In genomic region chr14:99793213-99794155, GRCh38 we compare ENCODE assay signal across 8 cellular contexts. TPM values are rescaled to one million over a fixed set of nuclear protein-coding genes. Genes with fewer than 3 reads are reported as not detected.
DNase-seq lines count a peak whose midpoint lies in the region; ATAC-seq and TF ChIP-seq lines count a peak whose summit lies in the region.

Gene EML1 (plus strand): TSS chr14:99793413. CDS start chr14:99793477, 64 bp downstream.

- CTCF ChIA-PET in GM10248 (lab: Yijun Ruan, JAX), result interaction anchor here (1.2 to 2.7 kb wide), 2 partner anchors 18 to 92 kb away, joined by 3 to 9 read pairs; no protein-coding TSS in a partner anchor
- CTCF ChIA-PET in WTC11 (lab: Charles Lee), result interaction anchor here (0.6 to 2.8 kb wide), 6 partner anchors 13 to 110 kb away, joined by 3 to 22 read pairs (median 4); partner anchors contain the start of gene CYP46A1

- peak within 1 kb of the TSS; percentile 72 for H3K27ac Mint-ChIP-seq in HFFc6
- no peak within 1 kb of the TSS for H3K27ac Mint-ChIP-seq in WTC11

- no peak for TF ChIP-seq POLR2A in breast epithelium (IDR thresholded peaks at IDR 0.05)

- H3K9ac ChIP-seq in skeletal muscle tissue (ENCODE audit: low read depth in 1 of 3, low read length in 3 of 3), result peak within 1 kb of the TSS; percentile 59 to 82 (median 75)

- H3K27me3 Mint-ChIP-seq in HFFc6 (ENCODE audit: insufficient read depth) (peaks cover 3% of the 10 kb centered on the region), WTC11 (ENCODE audit: low read depth) (peaks cover 20% of the 10 kb centered on the region)

- intact Hi-C loops in breast epithelium (cut with DNase I; ENCODE audit: low total_unique reads), result no loop called here

- peak within 1 kb of the TSS; percentile 53 to 81 (median 61) for H3K4me3 ChIP-seq in breast epithelium
- H3K4me3 ChIP-seq in iPS-18c (ENCODE audit: insufficient read depth, low read depth, low read length), result peak within 1 kb of the TSS; percentile 50
- peak within 1 kb of the TSS; percentile 62 to 69 (median 67) for H3K4me3 ChIP-seq in skeletal muscle tissue (ENCODE audit: low read length in 3 of 3)

- H3K4me1 ChIP-seq in breast epithelium (no peaks in the 10 kb centered on the region), skeletal muscle tissue (ENCODE audit: control insufficient read depth in 3 of 3, insufficient read depth in 3 of 3, low read length in 3 of 3) (peaks cover 16 to 20% (median 20%) of the 10 kb centered on the region in 3 donors)

- TF ChIP-seq CTCF in GM10248 (IDR thresholded peaks at IDR 0.05; ENCODE audit: control extremely low read depth, extremely low read depth, low read depth, missing control alignments) (peak; percentile 47), HFFc6 (IDR thresholded peaks at IDR 0.05) (no peak), WTC11 (IDR thresholded peaks at IDR 0.05) (no peak), breast epithelium (IDR thresholded peaks at IDR 0.05) (no peak)

- H3K36me3 ChIP-seq in breast epithelium (no peaks in the 10 kb centered on the region), skeletal muscle tissue (ENCODE audit: control insufficient read depth in 3 of 3, insufficient read depth in 3 of 3, low read length in 3 of 3) (no peaks in the 10 kb centered on the region)

- peak; percentile 90 for ATAC-seq in WTC11

- H3K36me3 Mint-ChIP-seq in HFFc6 (ENCODE audit: low read depth) (peaks cover 14% of the 10 kb centered on the region), WTC11 (no peaks in the 10 kb centered on the region)

- H3K27ac ChIP-seq in breast epithelium (peak within 1 kb of the TSS; percentile 79 to 95), skeletal muscle tissue (ENCODE audit: low read depth, low read length) (peak within 1 kb of the TSS; percentile 50)

- H3K4me3 Mint-ChIP-seq in HFFc6 (peak within 1 kb of the TSS; percentile 84), WTC11 (peak within 1 kb of the TSS; percentile 74)

- DNase-seq in GM10248 (ENCODE audit: extremely low spot score) (peak; percentile 94), HFFc6 (peak; percentile 77), NCI-H1105 (lab: John Stamatoyannopoulos, UW) (peak; percentile 77), WTC11 (ENCODE audit: low spot score) (peak; percentile 83), breast epithelium (ENCODE audit: low spot score in 2 of 2) (peak; percentile 53 to 70), cortex of kidney (lab: John Stamatoyannopoulos, UW) (no peak)

- POLR2A ChIA-PET in GM10248 (lab: Yijun Ruan, JAX), result no interaction called here
- POLR2A ChIA-PET in WTC11 (lab: Charles Lee), result no interaction called here

- no peaks in the 10 kb centered on the region for H3K9me3 Mint-ChIP-seq in HFFc6
- no peaks in the 10 kb centered on the region for H3K9me3 Mint-ChIP-seq in WTC11

- H3K9me3 ChIP-seq in breast epithelium, result no peaks in the 10 kb centered on the region
- no peaks in the 10 kb centered on the region for H3K9me3 ChIP-seq in iPS-18c (ENCODE audit: control insufficient read depth, insufficient read depth, low read length)
- no peaks in the 10 kb centered on the region for H3K9me3 ChIP-seq in skeletal muscle tissue (ENCODE audit: control insufficient read depth in 3 of 3, low read length in 3 of 3)

- H3K4me1 Mint-ChIP-seq in HFFc6 (ENCODE audit: low read depth), result peaks cover 44% of the 10 kb centered on the region
- H3K4me1 Mint-ChIP-seq in WTC11, result peaks cover 22% of the 10 kb centered on the region

- H3K27me3 ChIP-seq in breast epithelium (no peaks in the 10 kb centered on the region), skeletal muscle tissue (ENCODE audit: control insufficient read depth in 3 of 3, insufficient read depth in 3 of 3, low read length in 3 of 3) (no peaks in the 10 kb centered on the region)

TF ChIP-seq in WTC11, 78 proteins besides CTCF, POLR2A, EP300 and RAD21:
- TF ChIP-seq PRDM15 (CRISPR knock-in tag; IDR thresholded peaks at IDR 0.05) (no peak), GTF2I (CRISPR knock-in tag; conservative IDR thresholded peaks at IDR 0.05) (no peak), ELF4 (CRISPR knock-in tag; IDR thresholded peaks at IDR 0.05; ENCODE audit: low read depth) (no peak), ZNF423 (CRISPR knock-in tag; IDR thresholded peaks at IDR 0.05) (peak; percentile 17; the same call in 1 of the 2 replicates), GRHL2 (CRISPR knock-in tag; IDR thresholded peaks at IDR 0.05; ENCODE audit: insufficient replicate concordance, severe bottlenecking) (no peak), SP1 (CRISPR knock-in tag; conservative IDR thresholded peaks at IDR 0.05) (peak; percentile 24; the same call in 1 of the 2 replicates), ZBTB43 (CRISPR knock-in tag; IDR thresholded peaks at IDR 0.05) (no peak)

RNA-seq across cellular contexts. Expression of gene EML1, which starts in this region (rescaled TPM):
- 10 to 100 TPM; 13.2 to 27.6 (median 22.2) TPM for total RNA-seq in HFFc6 (2021; fragmentation: NEBNext Ultra II Directional; extraction: Animal tissue kit (Norgen Biotek cat#: 25700))
- 10.9 to 16.1 TPM (median 11.4 TPM) in 3 replicates for total RNA-seq in WTC11 (2021)
- total RNA-seq in breast epithelium, result 10 to 100 TPM; 11.3 to 26.1 (median 25.9) TPM
- total RNA-seq in skeletal muscle tissue, result 37.6 TPM
